In the genomic region with DNA sequence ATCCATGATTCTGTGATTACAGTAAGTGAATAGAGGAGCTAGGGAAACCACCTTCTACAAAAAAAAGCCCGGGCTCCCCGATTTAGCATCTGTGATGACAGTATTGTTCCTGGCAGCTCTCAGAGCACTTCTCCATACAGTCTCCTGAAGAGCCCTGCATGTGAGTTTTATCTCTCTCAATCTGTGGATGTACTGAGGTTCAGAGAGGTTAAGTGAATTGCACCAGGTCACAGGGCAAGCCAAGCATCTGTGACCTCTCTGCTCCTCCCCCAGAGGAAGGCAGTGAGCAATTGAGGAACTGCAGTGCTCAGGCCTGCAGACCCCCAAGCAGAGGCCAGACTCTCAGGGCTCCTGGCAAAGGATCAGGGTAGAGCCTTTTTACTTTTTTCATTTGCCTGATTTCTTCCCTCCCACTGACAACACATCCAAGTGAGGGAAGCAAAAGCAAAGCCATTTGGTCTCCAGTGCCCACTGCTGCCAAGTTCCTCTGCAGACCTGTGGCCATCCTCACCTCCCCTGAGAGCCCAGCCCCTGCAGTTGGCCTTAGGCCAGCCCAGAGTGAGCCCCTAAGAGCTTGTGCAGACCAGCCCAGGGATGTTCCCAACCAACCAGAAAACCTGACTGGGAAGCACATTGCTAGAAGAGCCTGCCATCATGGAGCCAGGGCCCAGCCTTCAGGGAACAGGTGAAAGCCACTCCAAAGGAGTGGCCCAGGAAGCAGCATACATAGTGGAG, we compare ENCODE assay signal across 8 cellular contexts. TPM values are rescaled to one million over a fixed set of nuclear protein-coding genes. Genes with fewer than 3 reads are reported as not detected.
DNase-seq lines count a peak whose midpoint lies in the region; ATAC-seq and TF ChIP-seq lines count a peak whose summit lies in the region.
"Had no signal": no experiment of that assay in that cellular context is flagged by ENCODE, and none has a peak within 500 bp of the region (broad histone marks: within the 10 kb centered on the region; RNA-seq: fewer than 3 reads in every experiment).

No MANE protein-coding gene starts in this region.

- in situ Hi-C loops in gastrocnemius medialis (cut with MboI; ENCODE audit: low sequenced_read_pairs in 4 of 4) = no loop called here

- H3K4me1 ChIP-seq in duodenal mucosa (ENCODE audit: control insufficient read depth in 1 of 2, insufficient read depth in 2 of 2, low read length in 2 of 2) (peaks cover 73 to 80% of the 10 kb centered on the region in 2 donors), gastrocnemius medialis (peaks cover 83 to 87% of the 10 kb centered on the region in 2 donors), aorta (ENCODE audit: control insufficient read depth in 1 of 2, insufficient read depth in 2 of 2, low read length in 2 of 2) (no peaks in the 10 kb centered on the region)

- TF ChIP-seq CTCF in NB4 (IDR thresholded peaks at IDR 0.05; ENCODE audit: low read depth, low read length) (no peak), gastrocnemius medialis (IDR thresholded peaks at IDR 0.05 in 4 of 5, conservative IDR thresholded peaks at IDR 0.05 in 1 of 5) (no peak)

- 14 to 22% methylated on average over 2 of the region's 2 CpGs for WGBS in aorta, 2 donors

- H3K27ac ChIP-seq in duodenal mucosa (ENCODE audit: low read depth, low read length) = peak overlapping the region; percentile 60
- H3K27ac ChIP-seq in gastrocnemius medialis = peak overlapping the region; percentile 89 to 98 (median 94)
- no peak overlapping the region for H3K27ac ChIP-seq in aorta (ENCODE audit: low read depth in 1 of 2, low read length in 2 of 2)

- peak overlapping the region; percentile 41 to 60 for H3K9ac ChIP-seq in duodenal mucosa (ENCODE audit: low read depth in 1 of 2, low read length in 2 of 2)

- DNase-seq in Daoy (ENCODE audit: low read depth) = peak; percentile 6
- peak; percentile 44 for DNase-seq in NB4 (ENCODE audit: low read depth)
- DNase-seq in gastrocnemius medialis = no peak
- DNase-seq in medulla oblongata (ENCODE audit: extremely low spot score) = no peak
- no peak for DNase-seq in HT-29 (ENCODE audit: low spot score)
- no peak for DNase-seq in aorta
- DNase-seq: occipital lobe had no signal

- TF ChIP-seq POLR2A in NB4 (IDR thresholded peaks at IDR 0.05; ENCODE audit: extremely low read depth, insufficient read length) = no peak
- TF ChIP-seq POLR2A in gastrocnemius medialis (IDR thresholded peaks at IDR 0.05) = no peak

- H3K9me3 ChIP-seq in duodenal mucosa (ENCODE audit: control insufficient read depth in 1 of 2, low read length in 2 of 2) (no peaks in the 10 kb centered on the region), gastrocnemius medialis (no peaks in the 10 kb centered on the region), aorta (ENCODE audit: control insufficient read depth, low read length) (no peaks in the 10 kb centered on the region)

- no peak overlapping the region for H3K4me3 ChIP-seq in NB4 (ENCODE audit: low read depth, low read length)
- H3K4me3 ChIP-seq in duodenal mucosa (ENCODE audit: low read depth in 1 of 2, low read length in 2 of 2) = peak overlapping the region; percentile 11 to 41
- no peak overlapping the region for H3K4me3 ChIP-seq in gastrocnemius medialis
- H3K4me3 ChIP-seq in aorta (ENCODE audit: low read length in 2 of 2) = no peak overlapping the region

- H3K27me3 ChIP-seq in duodenal mucosa (ENCODE audit: control insufficient read depth in 1 of 2, insufficient read depth in 2 of 2, low read length in 2 of 2) (no peaks in the 10 kb centered on the region), gastrocnemius medialis (no peaks in the 10 kb centered on the region), aorta (ENCODE audit: control insufficient read depth in 1 of 2, insufficient read depth in 2 of 2, low read length in 1 of 2) (no peaks in the 10 kb centered on the region)

- H3K36me3 ChIP-seq in duodenal mucosa (ENCODE audit: control insufficient read depth in 1 of 2, insufficient read depth in 2 of 2, low read length in 2 of 2) (no peaks in the 10 kb centered on the region), gastrocnemius medialis (no peaks in the 10 kb centered on the region), aorta (ENCODE audit: control insufficient read depth in 1 of 2, insufficient read depth in 2 of 2, low read length in 1 of 2) (no peaks in the 10 kb centered on the region)

- intact Hi-C loops in gastrocnemius medialis (cut with DNase I; ENCODE audit: low total_unique reads) (no loop called here), aorta (cut with DNase I) (loop anchor here (2.0 kb wide), 1 partner anchor 25 kb away; no protein-coding TSS in a partner anchor)

- ATAC-seq in gastrocnemius medialis = no peak
- no peak for ATAC-seq in aorta (ENCODE audit: low FRiP score)

RNA-seq across cellular contexts. Expression of gene PNMA1, which starts 47.6 kb away (rescaled TPM):
- total RNA-seq in Daoy (2014; rRNA removed; shearing (Covaris generic)) = 20.2 and 22.4 TPM in 2 replicates
- total RNA-seq in gastrocnemius medialis = 10 to 100 TPM in 1 of 4 donors, 1 to 10 TPM in 3; 7.6 to 18.5 (median 8.8) TPM
- total RNA-seq in HT-29 (2014; rRNA removed; shearing (Covaris generic)) = 6.3 and 7.5 TPM in 2 replicates
- total RNA-seq in aorta = 10 to 100 TPM; 36.7 to 45.5 TPM
- 10 to 100 TPM; 22.4 to 35.2 TPM for polyA plus RNA-seq in aorta

Comparison
In these comparisons a context has a peak if more than half of its experiments do, and no peak if none do; other contexts are left out.
1. DNase-seq: peak in Daoy (single experiment) and NB4 (single experiment); none in gastrocnemius medialis (0 of 2), medulla oblongata (single experiment), HT-29 (single experiment) and aorta (0 of 2).
2. H3K4me3 ChIP-seq: peak in duodenal mucosa (2 of 2); none in NB4 (single experiment), gastrocnemius medialis (0 of 4) and aorta (0 of 2).
3. H3K27ac ChIP-seq: peak in duodenal mucosa (single experiment) and gastrocnemius medialis (4 of 4); none in aorta (0 of 2).